14 cellular contexts compared by ENCODE assay signal in genomic region chr15:100686725-100687488, GRCh38.
DNase-seq lines count a peak whose midpoint lies in the region; ATAC-seq, FAIRE-seq and TF ChIP-seq lines count a peak whose summit lies in the region.
"Had no signal": no experiment of that assay in that cellular context is flagged by ENCODE, and none has a peak within 500 bp of the region (broad histone marks: within the 10 kb centered on the region; RNA-seq: fewer than 3 reads in every experiment).

No MANE protein-coding gene starts in this region.

- ATAC-seq in natural killer cell (no peak), HG02759 (IDR thresholded peaks at IDR 0.05; ENCODE audit: unreplicated experiment) (no peak)
- ATAC-seq: CD8-positive, alpha-beta T cell had no signal

- H3F3A ChIP-seq in GM23248 (ENCODE audit: insufficient read depth), result peaks cover 32% of the 10 kb centered on the region

- H3K4me3 ChIP-seq in GM23248, result peak overlapping the region; percentile 64
- H3K4me3 ChIP-seq in SJCRH30, result no peak overlapping the region
- no peak overlapping the region for H3K4me3 ChIP-seq in skin epidermis
- H3K4me3 ChIP-seq in ascending aorta, result no peak overlapping the region

- peak overlapping the region; percentile 69 for H2AFZ ChIP-seq in GM23248

- intact Hi-C loops in ascending aorta (cut with DNase I), result loop anchor here (10.0 kb wide), 1 partner anchor 58 kb away; no protein-coding TSS in a partner anchor
- intact Hi-C loops in natural killer cell (cut with micrococcal nuclease), result no loop called here

- peak overlapping the region; percentile 88 for H3K4me2 ChIP-seq in GM23248 (ENCODE audit: unreplicated experiment)

- no peaks in the 10 kb centered on the region for H4K20me1 ChIP-seq in GM23248 (ENCODE audit: insufficient read depth)

- no peak overlapping the region for H3K27ac Mint-ChIP-seq in natural killer cell
- H3K27ac Mint-ChIP-seq: CD8-positive, alpha-beta T cell; progenitor cell of endocrine pancreas had no signal

- TF ChIP-seq CTCF in ascending aorta (IDR thresholded peaks at IDR 0.05) (no peak), natural killer cell (IDR thresholded peaks at IDR 0.05) (no peak)

- no peak for FAIRE-seq in GM12891 (lab: Jason Lieb, UNC)

- H3K27ac ChIP-seq in GM23248, result peak overlapping the region; percentile 98
- peak overlapping the region; percentile 37 for H3K27ac ChIP-seq in SJCRH30
- H3K27ac ChIP-seq in skin epidermis, result peak overlapping the region in 16 of 21 experiments; percentile 13 to 90 (median 63)
- H3K27ac ChIP-seq in ascending aorta, result no peak overlapping the region
- H3K27ac ChIP-seq: VCaP had no signal

- TF ChIP-seq POLR2A in GM12891 (IDR thresholded peaks at IDR 0.05; ENCODE audit: low read depth, low read length), result no peak

- no peak overlapping the region for H3K4me3 Mint-ChIP-seq in natural killer cell
- H3K4me3 Mint-ChIP-seq: CD8-positive, alpha-beta T cell had no signal

- H3K4me1 ChIP-seq in GM23248 (ENCODE audit: insufficient read depth) (peaks cover 26% of the 10 kb centered on the region), SJCRH30 (peaks cover 33% of the 10 kb centered on the region), ascending aorta (peaks cover 0 to 3% of the 10 kb centered on the region in 2 donors)

- H3K4me1 Mint-ChIP-seq in natural killer cell, result peaks cover 4 to 5% of the 10 kb centered on the region in 2 donors

- H3K27me3 ChIP-seq in GM23248 (replicated peaks; ENCODE audit: insufficient read depth), result no peaks in the 10 kb centered on the region
- no peaks in the 10 kb centered on the region for H3K27me3 ChIP-seq in SJCRH30
- no peaks in the 10 kb centered on the region for H3K27me3 ChIP-seq in ascending aorta

- H3K9ac ChIP-seq in GM23248, result peak overlapping the region; percentile 79

- H3K9me3 ChIP-seq in GM23248 (ENCODE audit: low read depth) (no peaks in the 10 kb centered on the region), SJCRH30 (replicated peaks) (peaks cover 5% of the 10 kb centered on the region; the same call in 1 of the 2 replicates), ascending aorta (no peaks in the 10 kb centered on the region)

- in situ Hi-C loops in GM23248 (cut with MboI), result no loop called here

- no peaks in the 10 kb centered on the region for H3K79me2 ChIP-seq in GM23248 (ENCODE audit: insufficient read depth)

- WGBS in GM23248 (ENCODE audit: low coverage in 1 of 2, low lambda C conversion rate in 2 of 2, missing lambda C conversion rate in 2 of 2), 2 experiments, result 11 to 19% methylated on average over 16 of the region's 16 CpGs

- H3K27me3 Mint-ChIP-seq in natural killer cell (ENCODE audit: low read depth in 2 of 2), result peaks cover 0 to 18% of the 10 kb centered on the region in 2 donors

- H3K36me3 Mint-ChIP-seq in natural killer cell, result no peaks in the 10 kb centered on the region
- H3K36me3 Mint-ChIP-seq: CD8-positive, alpha-beta T cell had no signal

- DNase-seq in GM23248 (peak; percentile 88), SJCRH30 (no peak), fibroblast of peridontal ligament (ENCODE audit: extremely low read depth) (peak; percentile 87), ascending aorta (ENCODE audit: low spot score in 2 of 2) (no peak), natural killer cell (no peak), GM12891 (ENCODE audit: insufficient read length, low spot score) (no peak)
- DNase-seq: CD8-positive, alpha-beta T cell; KBM-7; NCI-H187; NCI-H748 treated with DMSO at 0.1 percent for 48 hours had no signal

- H3K9me3 Mint-ChIP-seq in natural killer cell, result no peaks in the 10 kb centered on the region
- H3K9me3 Mint-ChIP-seq: CD8-positive, alpha-beta T cell had no signal

- H3K9me2 ChIP-seq in GM23248 (ENCODE audit: insufficient read depth), result no peaks in the 10 kb centered on the region

- H3K36me3 ChIP-seq in GM23248 (ENCODE audit: low read depth), result no peaks in the 10 kb centered on the region
- no peaks in the 10 kb centered on the region for H3K36me3 ChIP-seq in SJCRH30
- no peaks in the 10 kb centered on the region for H3K36me3 ChIP-seq in ascending aorta

TF ChIP-seq in GM12891, 5 proteins besides CTCF, POLR2A, EP300 and RAD21:
- TF ChIP-seq PAX5 (IDR thresholded peaks at IDR 0.05; ENCODE audit: insufficient read depth, low read length, severe bottlenecking) (no peak), POU2F2 (IDR thresholded peaks at IDR 0.05; ENCODE audit: low read depth, low read length) (no peak), SPI1 (IDR thresholded peaks at IDR 0.05; ENCODE audit: low read depth, low read length) (no peak), TAF1 (IDR thresholded peaks at IDR 0.05; ENCODE audit: low read depth, low read length) (no peak), POLR2AphosphoS5 (IDR thresholded peaks at IDR 0.05; ENCODE audit: low read depth, low read length) (no peak)

Comparison
In these comparisons a context has a peak if more than half of its experiments do, and no peak if none do; other contexts are left out.
1. DNase-seq: peak in GM23248 (single experiment) and fibroblast of peridontal ligament (single experiment); none in SJCRH30 (0 of 2), ascending aorta (0 of 2), natural killer cell (single experiment) and GM12891 (single experiment).
2. H3K27ac ChIP-seq: peak in GM23248 (single experiment), SJCRH30 (single experiment) and skin epidermis (16 of 21); none in ascending aorta (0 of 2).